ENCODE assay signal across 21 cellular contexts in genomic region chr14:95294320-95294719, GRCh38.
"Had no signal": no experiment of that assay in that cellular context is flagged by ENCODE, and none has a peak within 500 bp of the region (broad histone marks: within the 10 kb centered on the region; RNA-seq: fewer than 3 reads in every experiment).

No MANE protein-coding gene starts in this region.

- H3K27ac ChIP-seq: colonic mucosa, lower lobe of right lung, prostate gland, suprapubic skin had no signal

- H3K36me3 ChIP-seq: colonic mucosa, lower lobe of right lung, prostate gland, right atrium auricular region, suprapubic skin had no signal

- H3K9me3 ChIP-seq: colonic mucosa, lower lobe of right lung, prostate gland, suprapubic skin had no signal

- H3K27ac Mint-ChIP-seq: activated B cell treated with CpG ODN at 0.5 μM for 24 hours; activated CD4-positive, alpha-beta memory T cell treated with anti-CD3 and anti-CD28 coated beads for 36 hours; activated naive CD8-positive, alpha-beta T cell; immature natural killer cell; nephron progenitor cell; stimulated activated naive CD8-positive, alpha-beta T cell treated with anti-CD3 and anti-CD28 coated beads, Interleukin-15, Interleukin-2, amounts not matched to agents 100 ng/mL and 50 ng/mL, for 24 hours; T-cell had no signal

- ATAC-seq: T-cell had no signal

- H3K4me3 ChIP-seq: colonic mucosa, lower lobe of right lung, prostate gland, right atrium auricular region, skin epidermis, suprapubic skin had no signal

- H3K4me1 ChIP-seq: prostate gland had no signal

- H3K27me3 Mint-ChIP-seq: activated B cell treated with CpG ODN at 0.5 μM for 24 hours, type B pancreatic cell had no signal

- DNase-seq: activated B cell treated with CpG ODN at 0.5 μM for 24 hours; activated CD4-positive, alpha-beta memory T cell treated with anti-CD3 and anti-CD28 coated beads for 36 hours; activated CD4-positive, alpha-beta T cell treated with anti-CD3 and anti-CD28 coated beads for 4 hours; activated T-cell treated with anti-CD3 and anti-CD28 coated beads for 4 hours; amniotic stem cell; central memory CD4-positive, alpha-beta T cell; colonic mucosa; erythroblast; foreskin melanocyte; immature natural killer cell; lower lobe of right lung; midbrain; nephron progenitor cell; T-cell had no signal

- H3K27me3 ChIP-seq: colonic mucosa, right atrium auricular region, suprapubic skin had no signal

- H3K36me3 Mint-ChIP-seq: activated CD4-positive, alpha-beta memory T cell treated with anti-CD3 and anti-CD28 coated beads for 36 hours; activated naive CD8-positive, alpha-beta T cell; immature natural killer cell; T-cell had no signal

- H3K4me3 Mint-ChIP-seq: activated B cell treated with CpG ODN at 0.5 μM for 24 hours; activated CD4-positive, alpha-beta memory T cell treated with anti-CD3 and anti-CD28 coated beads for 36 hours; activated naive CD8-positive, alpha-beta T cell; immature natural killer cell; nephron progenitor cell; stimulated activated naive CD8-positive, alpha-beta T cell treated with anti-CD3 and anti-CD28 coated beads, Interleukin-15, Interleukin-2, amounts not matched to agents 100 ng/mL and 50 ng/mL, for 24 hours; T-cell; type B pancreatic cell had no signal
